In genomic region chr6:28734443-28734959, GRCh38 we compare ENCODE assay signal across 1 cellular context.
TF ChIP-seq lines count a peak whose summit lies in the region.

No MANE protein-coding gene starts in this region.

TF ChIP-seq in A549, 52 proteins besides CTCF, POLR2A, EP300 and RAD21 (continued from another document):
- TF ChIP-seq TP53 (CRISPR knock-in tag; IDR thresholded peaks at IDR 0.05) = no peak
- no peak for TF ChIP-seq CBX8 (IDR thresholded peaks at IDR 0.05)
- TF ChIP-seq ZFP36 (IDR thresholded peaks at IDR 0.05; ENCODE audit: borderline replicate concordance, partially characterized antibody) = no peak
- TF ChIP-seq, protein P1, sequence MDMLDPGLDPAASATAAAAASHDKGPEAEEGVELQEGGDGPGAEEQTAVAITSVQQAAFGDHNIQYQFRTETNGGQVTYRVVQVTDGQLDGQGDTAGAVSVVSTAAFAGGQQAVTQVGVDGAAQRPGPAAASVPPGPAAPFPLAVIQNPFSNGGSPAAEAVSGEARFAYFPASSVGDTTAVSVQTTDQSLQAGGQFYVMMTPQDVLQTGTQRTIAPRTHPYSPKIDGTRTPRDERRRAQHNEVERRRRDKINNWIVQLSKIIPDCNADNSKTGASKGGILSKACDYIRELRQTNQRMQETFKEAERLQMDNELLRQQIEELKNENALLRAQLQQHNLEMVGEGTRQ (IDR thresholded peaks at IDR 0.05) = no peak
- TF ChIP-seq ZSCAN20 (CRISPR knock-in tag; IDR thresholded peaks at IDR 0.05) = no peak
- TF ChIP-seq HOXA7 (CRISPR knock-in tag; IDR thresholded peaks at IDR 0.05) = no peak
- no peak for TF ChIP-seq JUNB (IDR thresholded peaks at IDR 0.05)
